25 cellular contexts compared by ENCODE assay signal in genomic region chrX:139882299-139882698, GRCh38. TPM values are rescaled to one million over a fixed set of nuclear protein-coding genes. Genes with fewer than 3 reads are reported as not detected.
DNase-seq lines count a peak whose midpoint lies in the region; ATAC-seq and TF ChIP-seq lines count a peak whose summit lies in the region.
"Had no signal": no experiment of that assay in that cellular context is flagged by ENCODE, and none has a peak within 500 bp of the region (broad histone marks: within the 10 kb centered on the region; RNA-seq: fewer than 3 reads in every experiment).

No MANE protein-coding gene starts in this region.

- 38 to 65% methylated on average over 2 of the region's 2 CpGs for WGBS in heart right ventricle, 2 donors
- WGBS in sigmoid colon, 2 donors = 72 to 88% methylated on average over 2 of the region's 2 CpGs

- TF ChIP-seq EP300 in sigmoid colon (IDR thresholded peaks at IDR 0.05) = no peak

- TF ChIP-seq POLR2A in sigmoid colon (IDR thresholded peaks at IDR 0.05) = no peak

- H3K9ac ChIP-seq in Karpas-422 (ENCODE audit: low read length) = no peak overlapping the region

- no peak overlapping the region for H2AFZ ChIP-seq in Karpas-422 (ENCODE audit: low read length)

- no peak for DNase-seq in heart right ventricle
- no peak for DNase-seq in cardiac septum (ENCODE audit: low spot score)
- peak; percentile 6 for DNase-seq in amniotic epithelial cell (ENCODE audit: low read depth)
- peak; percentile 26 for DNase-seq in iris pigment epithelial cell (ENCODE audit: low read depth)
- no peak for DNase-seq in natural killer cell
- no peak for DNase-seq in Karpas-422
- DNase-seq in sigmoid colon = no peak
- no peak for DNase-seq in stimulated activated CD4-positive, alpha-beta T cell treated with anti-CD3 and anti-CD28 coated beads, Interleukin-2, amount 100 ng/mL, for 48 hours
- DNase-seq: activated CD4-positive, alpha-beta T cell treated with anti-CD3 and anti-CD28 coated beads, Interleukin-2, amount 10 ng/mL, durations not matched to agents 7 days and 5 days; activated gamma-delta T cell; anterior cingulate cortex; CD4-positive, alpha-beta memory T cell; colonic mucosa; DMS53; Kasumi-1; NCI-H1105; NCI-H2107; NCI-H526; psoas muscle; spleen; stimulated activated CD8-positive, alpha-beta memory T cell treated with anti-CD3 and anti-CD28 coated beads, Interleukin-4, amount 100 ng/mL, for 48 hours; substantia nigra had no signal

- H3K4me1 ChIP-seq in heart right ventricle = peaks cover 0 to 39% (median 5%) of the 10 kb centered on the region in 9 donors
- H3K4me1 ChIP-seq in Karpas-422 (ENCODE audit: low read length) = peaks cover 2% of the 10 kb centered on the region
- H3K4me1 ChIP-seq in sigmoid colon = no peaks in the 10 kb centered on the region
- H3K4me1 ChIP-seq: colonic mucosa, psoas muscle, spleen had no signal

- H3K4me3 Mint-ChIP-seq in natural killer cell = no peak overlapping the region
- H3K4me3 Mint-ChIP-seq: activated CD4-positive, alpha-beta T cell treated with anti-CD3 and anti-CD28 coated beads, Interleukin-2, amount 10 ng/mL, durations not matched to agents 7 days and 5 days; CD4-positive, alpha-beta memory T cell; memory B cell; nephron had no signal

- no peaks in the 10 kb centered on the region for H3K36me3 ChIP-seq in heart right ventricle
- H3K36me3 ChIP-seq in Karpas-422 (ENCODE audit: insufficient read depth, low read length) = no peaks in the 10 kb centered on the region
- H3K36me3 ChIP-seq in sigmoid colon = no peaks in the 10 kb centered on the region
- H3K36me3 ChIP-seq: colonic mucosa, spleen had no signal

- peaks cover 16 to 28% of the 10 kb centered on the region in 2 donors for H3K4me1 Mint-ChIP-seq in natural killer cell
- H3K4me1 Mint-ChIP-seq: activated CD4-positive, alpha-beta T cell treated with anti-CD3 and anti-CD28 coated beads, Interleukin-2, amount 10 ng/mL, durations not matched to agents 7 days and 5 days had no signal

- H3K79me2 ChIP-seq in Karpas-422 (ENCODE audit: low read length) = peaks cover 86% of the 10 kb centered on the region

- no peaks in the 10 kb centered on the region for H3K9me3 Mint-ChIP-seq in natural killer cell
- H3K9me3 Mint-ChIP-seq: activated CD4-positive, alpha-beta T cell treated with anti-CD3 and anti-CD28 coated beads, Interleukin-2, amount 10 ng/mL, durations not matched to agents 7 days and 5 days; CD4-positive, alpha-beta memory T cell; memory B cell; nephron had no signal

- H3K4me3 ChIP-seq in heart right ventricle (no peak overlapping the region), Karpas-422 (ENCODE audit: low read length) (no peak overlapping the region), sigmoid colon (no peak overlapping the region)
- H3K4me3 ChIP-seq: colonic mucosa, psoas muscle, spleen had no signal

- no peaks in the 10 kb centered on the region for H3K27me3 ChIP-seq in heart right ventricle
- no peaks in the 10 kb centered on the region for H3K27me3 ChIP-seq in Karpas-422 (ENCODE audit: low read length)
- H3K27me3 ChIP-seq in sigmoid colon = no peaks in the 10 kb centered on the region
- H3K27me3 ChIP-seq: colonic mucosa, foreskin keratinocyte, spleen had no signal

- TF ChIP-seq CTCF in heart right ventricle (IDR thresholded peaks at IDR 0.05) = no peak
- no peak for TF ChIP-seq CTCF in natural killer cell (IDR thresholded peaks at IDR 0.05)
- TF ChIP-seq CTCF in sigmoid colon (IDR thresholded peaks at IDR 0.05) = no peak

- intact Hi-C loops in heart right ventricle (cut with DNase I) (loop anchor here in 1 of 10 donors (5.0 kb wide), 1 partner anchor 50 kb away; the partner anchor contains the start of gene ATP11C), cardiac septum (cut with DNase I) (loop anchor here (5.0 kb wide), 1 partner anchor 50 kb away; the partner anchor contains the start of gene ATP11C), natural killer cell (cut with micrococcal nuclease) (no loop called here), sigmoid colon (cut with DNase I) (no loop called here)

- H3K9me3 ChIP-seq in heart right ventricle (no peaks in the 10 kb centered on the region), Karpas-422 (ENCODE audit: low read length) (no peaks in the 10 kb centered on the region), sigmoid colon (no peaks in the 10 kb centered on the region)
- H3K9me3 ChIP-seq: colonic mucosa, psoas muscle, spleen had no signal

- ATAC-seq in heart right ventricle = no peak
- ATAC-seq in natural killer cell = no peak
- ATAC-seq: psoas muscle had no signal

- H3K27ac ChIP-seq in heart right ventricle (peak overlapping the region in 7 of 10 donors; percentile 14 to 71 (median 55)), Karpas-422 (ENCODE audit: low read length) (no peak overlapping the region), sigmoid colon (no peak overlapping the region)
- H3K27ac ChIP-seq: colonic mucosa, psoas muscle had no signal

- no peak overlapping the region for H3K4me2 ChIP-seq in Karpas-422 (ENCODE audit: low read depth, low read length, poor library complexity, severe bottlenecking)

- no peaks in the 10 kb centered on the region for H3K36me3 Mint-ChIP-seq in natural killer cell

- no peaks in the 10 kb centered on the region for H4K20me1 ChIP-seq in Karpas-422 (ENCODE audit: insufficient read depth, low read depth, low read length)

- no peak overlapping the region for H3K27ac Mint-ChIP-seq in natural killer cell
- H3K27ac Mint-ChIP-seq: activated CD4-positive, alpha-beta T cell treated with anti-CD3 and anti-CD28 coated beads, Interleukin-2, amount 10 ng/mL, durations not matched to agents 7 days and 5 days; CD4-positive, alpha-beta memory T cell; memory B cell had no signal

- H3K27me3 Mint-ChIP-seq in natural killer cell (ENCODE audit: low read depth in 2 of 2) = no peaks in the 10 kb centered on the region
- H3K27me3 Mint-ChIP-seq: activated CD4-positive, alpha-beta T cell treated with anti-CD3 and anti-CD28 coated beads, Interleukin-2, amount 10 ng/mL, durations not matched to agents 7 days and 5 days; CD4-positive, alpha-beta memory T cell; memory B cell had no signal

- H3K9me2 ChIP-seq in Karpas-422 (replicated peaks; ENCODE audit: insufficient read depth, low read length) = no peaks in the 10 kb centered on the region

RNA-seq across cellular contexts. Expression of gene ATP11C, which starts 50.6 kb away (rescaled TPM):
- total RNA-seq in heart right ventricle (1 to 10 TPM; 1.8 to 8.5 (median 3.3) TPM), cardiac septum (5.8 TPM), natural killer cell (10 to 100 TPM; 20.0 to 24.3 (median 24.0) TPM), sigmoid colon (10 to 100 TPM; 17.2 to 32.0 (median 23.9) TPM)
- polyA plus RNA-seq in heart right ventricle (1 to 10 TPM; 2.4 to 2.5 TPM), sigmoid colon (1 to 10 TPM; 4.2 to 8.9 (median 4.9) TPM)
- 28.2 and 37.4 TPM in 2 replicates for total RNA-seq in Karpas-422 (2014; rRNA removed; shearing (Covaris generic); ENCODE audit: low replicate concordance)

Comparison
In these comparisons a context has a peak if more than half of its experiments do, and no peak if none do; other contexts are left out.
1. DNase-seq: peak in amniotic epithelial cell (single experiment) and iris pigment epithelial cell (single experiment); none in heart right ventricle (0 of 2), cardiac septum (single experiment), natural killer cell (single experiment), Karpas-422 (single experiment), sigmoid colon (single experiment) and stimulated activated CD4-positive, alpha-beta T cell treated with anti-CD3 and anti-CD28 coated beads, Interleukin-2, amount 100 ng/mL, for 48 hours (0 of 2).
2. H3K27ac ChIP-seq: peak in heart right ventricle (7 of 10); none in Karpas-422 (single experiment) and sigmoid colon (0 of 4).